ENCODE assay signal across 1 cellular context in the genomic region with DNA sequence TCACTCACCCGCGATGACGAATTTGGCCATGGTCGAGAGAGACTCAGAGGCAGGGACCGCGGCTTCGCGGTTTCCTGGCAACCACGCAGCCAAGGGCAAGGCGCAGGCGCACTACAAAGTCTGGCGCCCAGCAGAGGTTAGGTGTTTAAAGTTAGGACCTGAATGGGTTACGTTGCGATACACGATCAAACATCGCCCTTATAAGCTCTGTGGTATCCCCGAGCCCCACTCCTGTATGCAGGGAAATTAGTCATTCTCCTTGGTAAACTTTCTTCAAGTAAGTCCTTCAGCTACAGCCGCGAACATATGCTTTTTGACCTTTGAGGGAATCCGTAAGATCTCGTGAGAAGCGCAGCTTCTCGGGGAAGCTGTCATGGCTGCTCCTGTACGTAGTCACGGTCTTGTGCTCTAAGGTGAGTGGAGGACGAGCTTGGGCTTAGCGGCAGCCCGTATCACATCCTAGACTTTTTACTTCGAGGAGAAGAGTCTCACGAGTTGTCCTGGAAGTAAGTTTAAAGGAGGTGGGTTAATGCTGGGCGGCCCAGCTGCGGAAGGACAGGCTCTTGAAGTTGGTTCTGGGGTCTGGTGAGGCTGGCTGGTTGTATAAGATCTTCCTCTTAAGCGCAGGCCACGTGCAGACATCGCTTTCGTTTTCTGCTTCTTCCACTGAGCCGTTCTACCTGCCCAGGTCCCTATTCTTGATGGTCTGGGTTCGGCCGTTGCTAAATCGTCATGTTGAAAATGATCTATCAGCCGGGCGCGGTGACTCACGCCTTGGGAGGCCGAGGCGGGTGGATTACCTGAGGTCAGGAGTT.
TF ChIP-seq lines count a peak whose summit lies in the region.

A gene (plus strand): TSS at position 365 of the 815 bp plus-strand sequence. CDS start 1,088 bp downstream, outside the sequence.
A gene (minus strand): TSS at position 87 of the 815 bp plus-strand sequence. CDS start 57 bp downstream, at position 30.

TF ChIP-seq in K562, 482 proteins besides CTCF, POLR2A, EP300 and RAD21 (continued from another document and continues in another):
- no peak for TF ChIP-seq ZNF384 (IDR thresholded peaks at IDR 0.05; ENCODE audit: low read depth, low read length)
- TF ChIP-seq, protein P1, sequence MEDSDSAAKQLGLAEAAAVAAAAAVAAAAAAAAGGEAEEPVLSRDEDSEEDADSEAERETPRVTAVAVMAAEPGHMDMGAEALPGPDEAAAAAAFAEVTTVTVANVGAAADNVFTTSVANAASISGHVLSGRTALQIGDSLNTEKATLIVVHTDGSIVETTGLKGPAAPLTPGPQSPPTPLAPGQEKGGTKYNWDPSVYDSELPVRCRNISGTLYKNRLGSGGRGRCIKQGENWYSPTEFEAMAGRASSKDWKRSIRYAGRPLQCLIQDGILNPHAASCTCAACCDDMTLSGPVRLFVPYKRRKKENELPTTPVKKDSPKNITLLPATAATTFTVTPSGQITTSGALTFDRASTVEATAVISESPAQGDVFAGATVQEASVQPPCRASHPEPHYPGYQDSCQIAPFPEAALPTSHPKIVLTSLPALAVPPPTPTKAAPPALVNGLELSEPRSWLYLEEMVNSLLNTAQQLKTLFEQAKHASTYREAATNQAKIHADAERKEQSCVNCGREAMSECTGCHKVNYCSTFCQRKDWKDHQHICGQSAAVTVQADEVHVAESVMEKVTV (CRISPR knock-in tag; IDR thresholded peaks at IDR 0.05): no peak
- TF ChIP-seq, protein P2, sequence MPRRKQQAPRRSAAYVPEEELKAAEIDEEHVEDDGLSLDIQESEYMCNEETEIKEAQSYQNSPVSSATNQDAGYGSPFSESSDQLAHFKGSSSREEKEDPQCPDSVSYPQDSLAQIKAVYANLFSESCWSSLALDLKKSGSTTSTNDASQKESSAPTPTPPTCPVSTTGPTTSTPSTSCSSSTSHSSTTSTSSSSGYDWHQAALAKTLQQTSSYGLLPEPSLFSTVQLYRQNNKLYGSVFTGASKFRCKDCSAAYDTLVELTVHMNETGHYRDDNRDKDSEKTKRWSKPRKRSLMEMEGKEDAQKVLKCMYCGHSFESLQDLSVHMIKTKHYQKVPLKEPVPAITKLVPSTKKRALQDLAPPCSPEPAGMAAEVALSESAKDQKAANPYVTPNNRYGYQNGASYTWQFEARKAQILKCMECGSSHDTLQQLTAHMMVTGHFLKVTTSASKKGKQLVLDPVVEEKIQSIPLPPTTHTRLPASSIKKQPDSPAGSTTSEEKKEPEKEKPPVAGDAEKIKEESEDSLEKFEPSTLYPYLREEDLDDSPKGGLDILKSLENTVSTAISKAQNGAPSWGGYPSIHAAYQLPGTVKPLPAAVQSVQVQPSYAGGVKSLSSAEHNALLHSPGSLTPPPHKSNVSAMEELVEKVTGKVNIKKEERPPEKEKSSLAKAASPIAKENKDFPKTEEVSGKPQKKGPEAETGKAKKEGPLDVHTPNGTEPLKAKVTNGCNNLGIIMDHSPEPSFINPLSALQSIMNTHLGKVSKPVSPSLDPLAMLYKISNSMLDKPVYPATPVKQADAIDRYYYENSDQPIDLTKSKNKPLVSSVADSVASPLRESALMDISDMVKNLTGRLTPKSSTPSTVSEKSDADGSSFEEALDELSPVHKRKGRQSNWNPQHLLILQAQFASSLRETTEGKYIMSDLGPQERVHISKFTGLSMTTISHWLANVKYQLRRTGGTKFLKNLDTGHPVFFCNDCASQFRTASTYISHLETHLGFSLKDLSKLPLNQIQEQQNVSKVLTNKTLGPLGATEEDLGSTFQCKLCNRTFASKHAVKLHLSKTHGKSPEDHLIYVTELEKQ (CRISPR knock-in tag; IDR thresholded peaks at IDR 0.05): no peak
- peak; percentile 84 for TF ChIP-seq KDM5B (IDR thresholded peaks at IDR 0.05; ENCODE audit: insufficient replicate concordance, low read depth, low read length)
- TF ChIP-seq MTA1 (IDR thresholded peaks at IDR 0.05; ENCODE audit: borderline replicate concordance): no peak
- 0 out of 4 replicates have a peak, but pooled peaks of 1 of the 2 experiments have one; percentile 46 for TF ChIP-seq ARNT (IDR thresholded peaks at IDR 0.05)
- TF ChIP-seq TCF3 (CRISPR knock-in tag; IDR thresholded peaks at IDR 0.05): no peak
- TF ChIP-seq, protein P3, sequence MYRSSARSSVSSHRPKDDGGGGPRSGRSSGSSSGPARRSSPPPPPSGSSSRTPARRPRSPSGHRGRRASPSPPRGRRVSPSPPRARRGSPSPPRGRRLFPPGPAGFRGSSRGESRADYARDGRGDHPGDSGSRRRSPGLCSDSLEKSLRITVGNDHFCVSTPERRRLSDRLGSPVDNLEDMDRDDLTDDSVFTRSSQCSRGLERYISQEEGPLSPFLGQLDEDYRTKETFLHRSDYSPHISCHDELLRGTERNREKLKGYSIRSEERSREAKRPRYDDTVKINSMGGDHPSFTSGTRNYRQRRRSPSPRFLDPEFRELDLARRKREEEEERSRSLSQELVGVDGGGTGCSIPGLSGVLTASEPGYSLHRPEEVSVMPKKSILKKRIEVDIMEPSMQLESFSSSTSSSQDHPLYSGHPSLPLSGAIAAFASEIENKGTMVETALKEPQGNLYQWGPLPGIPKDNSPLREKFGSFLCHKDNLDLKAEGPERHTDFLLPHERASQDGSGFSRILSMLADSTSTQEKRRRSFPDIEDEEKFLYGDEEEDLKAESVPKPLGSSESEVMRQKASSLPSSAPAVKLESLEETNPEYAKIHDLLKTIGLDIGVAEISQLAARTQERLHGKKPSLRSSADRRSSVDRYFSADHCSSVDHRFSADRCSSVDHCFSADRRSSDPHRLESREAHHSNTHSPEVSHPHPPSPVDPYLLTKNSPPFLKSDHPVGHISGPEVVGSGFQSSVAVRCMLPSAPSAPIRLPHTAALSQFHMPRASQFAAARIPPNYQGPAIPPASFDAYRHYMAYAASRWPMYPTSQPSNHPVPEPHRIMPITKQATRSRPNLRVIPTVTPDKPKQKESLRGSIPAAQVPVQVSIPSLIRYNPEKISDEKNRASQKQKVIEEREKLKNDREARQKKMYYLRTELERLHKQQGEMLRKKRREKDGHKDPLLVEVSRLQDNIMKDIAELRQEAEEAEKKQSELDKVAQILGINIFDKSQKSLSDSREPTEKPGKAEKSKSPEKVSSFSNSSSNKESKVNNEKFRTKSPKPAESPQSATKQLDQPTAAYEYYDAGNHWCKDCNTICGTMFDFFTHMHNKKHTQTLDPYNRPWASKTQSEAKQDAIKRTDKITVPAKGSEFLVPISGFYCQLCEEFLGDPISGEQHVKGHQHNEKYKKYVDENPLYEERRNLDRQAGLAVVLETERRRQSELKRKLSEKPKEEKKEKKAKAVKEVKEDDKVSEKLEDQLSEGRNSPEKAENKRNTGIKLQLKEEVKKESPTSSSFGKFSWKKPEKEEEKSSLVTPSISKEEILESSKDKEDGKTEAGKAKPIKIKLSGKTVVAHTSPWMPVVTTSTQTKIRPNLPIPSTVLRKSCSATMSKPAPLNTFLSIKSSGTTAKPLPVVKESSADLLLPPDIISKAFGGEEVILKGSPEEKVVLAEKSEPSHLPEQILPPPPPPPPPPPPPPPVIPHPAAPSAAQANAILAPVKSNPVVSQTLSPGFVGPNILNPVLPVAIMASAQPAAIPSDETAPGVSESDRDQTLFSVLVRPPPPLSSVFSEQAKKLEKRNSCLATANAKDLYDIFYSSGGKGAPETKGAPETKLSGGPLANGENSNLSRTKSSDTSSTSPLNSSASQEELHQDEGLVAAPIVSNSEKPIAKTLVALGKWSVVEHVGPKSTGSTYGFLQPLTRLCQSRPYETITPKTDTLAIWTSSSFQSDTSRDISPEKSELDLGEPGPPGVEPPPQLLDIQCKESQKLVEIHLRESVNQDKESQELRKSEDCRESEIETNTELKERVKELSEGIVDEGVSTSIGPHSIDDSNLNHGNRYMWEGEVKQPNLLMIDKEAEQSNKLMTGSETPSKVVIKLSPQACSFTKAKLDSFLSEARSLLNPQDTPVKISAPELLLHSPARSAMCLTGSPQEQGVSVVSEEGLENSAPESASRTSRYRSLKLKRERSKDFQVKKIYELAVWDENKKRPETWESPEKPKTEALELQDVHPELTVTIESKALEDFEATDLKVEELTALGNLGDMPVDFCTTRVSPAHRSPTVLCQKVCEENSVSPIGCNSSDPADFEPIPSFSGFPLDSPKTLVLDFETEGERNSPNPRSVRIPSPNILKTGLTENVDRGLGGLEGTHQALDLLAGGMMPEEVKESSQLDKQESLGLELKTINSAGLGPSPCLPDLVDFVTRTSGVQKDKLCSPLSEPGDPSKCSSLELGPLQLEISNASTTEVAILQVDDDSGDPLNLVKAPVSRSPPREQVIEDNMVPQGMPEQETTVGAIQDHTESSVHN (IDR thresholded peaks at IDR 0.05; ENCODE audit: borderline replicate concordance in 1 of 2, low read depth in 1 of 2): no peak
- TF ChIP-seq CBX3 (IDR thresholded peaks at IDR 0.05; ENCODE audit: borderline replicate concordance in 1 of 2, low read length in 2 of 2): peak in 1 of 2 experiments; percentile 22; a peak in 1 of 3 replicates
- 0 out of 2 replicates have a peak, but pooled peaks have one; percentile 39 for TF ChIP-seq DPF2 (IDR thresholded peaks at IDR 0.05)
- TF ChIP-seq POLR3A (IDR thresholded peaks at IDR 0.05; ENCODE audit: borderline replicate concordance, extremely low read depth, insufficient read depth, insufficient read length): no peak
- TF ChIP-seq HDAC3 (IDR thresholded peaks at IDR 0.05; ENCODE audit: borderline replicate concordance, partially characterized antibody): no peak
- peak; percentile 69; the same call in 1 of the 2 replicates for TF ChIP-seq POLR2H (tag; IDR thresholded peaks at IDR 0.05; ENCODE audit: low read depth)
- TF ChIP-seq ZNF316 (IDR thresholded peaks at IDR 0.05): no peak
- no peak for TF ChIP-seq NR3C1 (CRISPR knock-in tag; IDR thresholded peaks at IDR 0.05)
- TF ChIP-seq POU5F1 (IDR thresholded peaks at IDR 0.05; ENCODE audit: borderline replicate concordance, low read depth, low read length, partially characterized antibody): peak; percentile 72
- TF ChIP-seq, protein P4, sequence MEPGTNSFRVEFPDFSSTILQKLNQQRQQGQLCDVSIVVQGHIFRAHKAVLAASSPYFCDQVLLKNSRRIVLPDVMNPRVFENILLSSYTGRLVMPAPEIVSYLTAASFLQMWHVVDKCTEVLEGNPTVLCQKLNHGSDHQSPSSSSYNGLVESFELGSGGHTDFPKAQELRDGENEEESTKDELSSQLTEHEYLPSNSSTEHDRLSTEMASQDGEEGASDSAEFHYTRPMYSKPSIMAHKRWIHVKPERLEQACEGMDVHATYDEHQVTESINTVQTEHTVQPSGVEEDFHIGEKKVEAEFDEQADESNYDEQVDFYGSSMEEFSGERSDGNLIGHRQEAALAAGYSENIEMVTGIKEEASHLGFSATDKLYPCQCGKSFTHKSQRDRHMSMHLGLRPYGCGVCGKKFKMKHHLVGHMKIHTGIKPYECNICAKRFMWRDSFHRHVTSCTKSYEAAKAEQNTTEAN (CRISPR knock-in tag; IDR thresholded peaks at IDR 0.05): no peak
- TF ChIP-seq TSC22D4 (tag; IDR thresholded peaks at IDR 0.05): no peak
- peak; percentile 64 for TF ChIP-seq FOSL1 (tag; conservative IDR thresholded peaks at IDR 0.05)
- TF ChIP-seq ZNF174 (CRISPR knock-in tag; IDR thresholded peaks at IDR 0.05): no peak
- no peak for TF ChIP-seq SMC3 (conservative IDR thresholded peaks at IDR 0.05; ENCODE audit: insufficient read depth, low read depth, low read length)
- TF ChIP-seq, protein P5, sequence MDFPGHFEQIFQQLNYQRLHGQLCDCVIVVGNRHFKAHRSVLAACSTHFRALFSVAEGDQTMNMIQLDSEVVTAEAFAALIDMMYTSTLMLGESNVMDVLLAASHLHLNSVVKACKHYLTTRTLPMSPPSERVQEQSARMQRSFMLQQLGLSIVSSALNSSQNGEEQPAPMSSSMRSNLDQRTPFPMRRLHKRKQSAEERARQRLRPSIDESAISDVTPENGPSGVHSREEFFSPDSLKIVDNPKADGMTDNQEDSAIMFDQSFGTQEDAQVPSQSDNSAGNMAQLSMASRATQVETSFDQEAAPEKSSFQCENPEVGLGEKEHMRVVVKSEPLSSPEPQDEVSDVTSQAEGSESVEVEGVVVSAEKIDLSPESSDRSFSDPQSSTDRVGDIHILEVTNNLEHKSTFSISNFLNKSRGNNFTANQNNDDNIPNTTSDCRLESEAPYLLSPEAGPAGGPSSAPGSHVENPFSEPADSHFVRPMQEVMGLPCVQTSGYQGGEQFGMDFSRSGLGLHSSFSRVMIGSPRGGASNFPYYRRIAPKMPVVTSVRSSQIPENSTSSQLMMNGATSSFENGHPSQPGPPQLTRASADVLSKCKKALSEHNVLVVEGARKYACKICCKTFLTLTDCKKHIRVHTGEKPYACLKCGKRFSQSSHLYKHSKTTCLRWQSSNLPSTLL (IDR thresholded peaks at IDR 0.05): no peak
- no peak for TF ChIP-seq ZNF668 (CRISPR knock-in tag; IDR thresholded peaks at IDR 0.05)
- TF ChIP-seq, protein P6, sequence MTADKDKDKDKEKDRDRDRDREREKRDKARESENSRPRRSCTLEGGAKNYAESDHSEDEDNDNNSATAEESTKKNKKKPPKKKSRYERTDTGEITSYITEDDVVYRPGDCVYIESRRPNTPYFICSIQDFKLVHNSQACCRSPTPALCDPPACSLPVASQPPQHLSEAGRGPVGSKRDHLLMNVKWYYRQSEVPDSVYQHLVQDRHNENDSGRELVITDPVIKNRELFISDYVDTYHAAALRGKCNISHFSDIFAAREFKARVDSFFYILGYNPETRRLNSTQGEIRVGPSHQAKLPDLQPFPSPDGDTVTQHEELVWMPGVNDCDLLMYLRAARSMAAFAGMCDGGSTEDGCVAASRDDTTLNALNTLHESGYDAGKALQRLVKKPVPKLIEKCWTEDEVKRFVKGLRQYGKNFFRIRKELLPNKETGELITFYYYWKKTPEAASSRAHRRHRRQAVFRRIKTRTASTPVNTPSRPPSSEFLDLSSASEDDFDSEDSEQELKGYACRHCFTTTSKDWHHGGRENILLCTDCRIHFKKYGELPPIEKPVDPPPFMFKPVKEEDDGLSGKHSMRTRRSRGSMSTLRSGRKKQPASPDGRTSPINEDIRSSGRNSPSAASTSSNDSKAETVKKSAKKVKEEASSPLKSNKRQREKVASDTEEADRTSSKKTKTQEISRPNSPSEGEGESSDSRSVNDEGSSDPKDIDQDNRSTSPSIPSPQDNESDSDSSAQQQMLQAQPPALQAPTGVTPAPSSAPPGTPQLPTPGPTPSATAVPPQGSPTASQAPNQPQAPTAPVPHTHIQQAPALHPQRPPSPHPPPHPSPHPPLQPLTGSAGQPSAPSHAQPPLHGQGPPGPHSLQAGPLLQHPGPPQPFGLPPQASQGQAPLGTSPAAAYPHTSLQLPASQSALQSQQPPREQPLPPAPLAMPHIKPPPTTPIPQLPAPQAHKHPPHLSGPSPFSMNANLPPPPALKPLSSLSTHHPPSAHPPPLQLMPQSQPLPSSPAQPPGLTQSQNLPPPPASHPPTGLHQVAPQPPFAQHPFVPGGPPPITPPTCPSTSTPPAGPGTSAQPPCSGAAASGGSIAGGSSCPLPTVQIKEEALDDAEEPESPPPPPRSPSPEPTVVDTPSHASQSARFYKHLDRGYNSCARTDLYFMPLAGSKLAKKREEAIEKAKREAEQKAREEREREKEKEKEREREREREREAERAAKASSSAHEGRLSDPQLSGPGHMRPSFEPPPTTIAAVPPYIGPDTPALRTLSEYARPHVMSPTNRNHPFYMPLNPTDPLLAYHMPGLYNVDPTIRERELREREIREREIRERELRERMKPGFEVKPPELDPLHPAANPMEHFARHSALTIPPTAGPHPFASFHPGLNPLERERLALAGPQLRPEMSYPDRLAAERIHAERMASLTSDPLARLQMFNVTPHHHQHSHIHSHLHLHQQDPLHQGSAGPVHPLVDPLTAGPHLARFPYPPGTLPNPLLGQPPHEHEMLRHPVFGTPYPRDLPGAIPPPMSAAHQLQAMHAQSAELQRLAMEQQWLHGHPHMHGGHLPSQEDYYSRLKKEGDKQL (CRISPR knock-in tag; IDR thresholded peaks at IDR 0.05; ENCODE audit: borderline replicate concordance): no peak
- TF ChIP-seq NONO (IDR thresholded peaks at IDR 0.05; ENCODE audit: low read depth in 2 of 2, low read length in 1 of 2): no peak
- TF ChIP-seq ZNF785 (CRISPR knock-in tag; IDR thresholded peaks at IDR 0.05): no peak
